Comparison of ENCODE assay signal across 9 cellular contexts in genomic region chr13:36919206-36919832, GRCh38. TPM values are rescaled to one million over a fixed set of nuclear protein-coding genes. Genes with fewer than 3 reads are reported as not detected.
A peak's percentile ranks its signal among the peaks of the same experiment; 100 is the strongest.
DNase-seq lines count a peak whose midpoint lies in the region; ATAC-seq, FAIRE-seq and TF ChIP-seq lines count a peak whose summit lies in the region.
"Had no signal": no experiment of that assay in that cellular context is flagged by ENCODE, and none has a peak within 500 bp of the region (broad histone marks: within the 10 kb centered on the region; RNA-seq: fewer than 3 reads in every experiment).

No MANE protein-coding gene starts in this region.

- H3K4me3 Mint-ChIP-seq in activated naive CD4-positive, alpha-beta T cell treated with anti-CD3 and anti-CD28 coated beads, Interleukin-2, amount 50 U/mL, for 24 hours = peak overlapping the region; percentile 41
- H3K4me3 Mint-ChIP-seq in activated CD8-positive, alpha-beta T cell treated with anti-CD3 and anti-CD28 coated beads for 36 hours = peak overlapping the region; percentile 47

- H3K9me3 ChIP-seq in pancreas = no peaks in the 10 kb centered on the region

- H4K20me1 ChIP-seq in KMS-11 (ENCODE audit: insufficient read depth) = no peaks in the 10 kb centered on the region

- ATAC-seq in activated CD8-positive, alpha-beta T cell treated with anti-CD3 and anti-CD28 coated beads for 36 hours = peak; percentile 61
- ATAC-seq in Right ventricle myocardium superior (ENCODE audit: poor library complexity) (peak; percentile 64), pancreas (peak; percentile 37 to 60 (median 46)), HG02970 (IDR thresholded peaks at IDR 0.05; ENCODE audit: low FRiP score, unreplicated experiment) (no peak)

- peaks cover 5% of the 10 kb centered on the region for H3K4me1 Mint-ChIP-seq in activated naive CD4-positive, alpha-beta T cell treated with anti-CD3 and anti-CD28 coated beads, Interleukin-2, amount 50 U/mL, for 24 hours
- H3K4me1 Mint-ChIP-seq in activated CD8-positive, alpha-beta T cell treated with anti-CD3 and anti-CD28 coated beads for 36 hours (ENCODE audit: low read depth) = peaks cover 5% of the 10 kb centered on the region

- H3K4me1 ChIP-seq in KMS-11 (ENCODE audit: low read depth, poor library complexity, severe bottlenecking) (no peaks in the 10 kb centered on the region), pancreas (no peaks in the 10 kb centered on the region)

- POLR2A ChIA-PET in activated CD8-positive, alpha-beta T cell treated with anti-CD3 and anti-CD28 coated beads for 36 hours (lab: Charles Lee) = no interaction called here

- H2AFZ ChIP-seq in KMS-11 (ENCODE audit: low read depth) = peak overlapping the region; percentile 22; the same call in 1 of the 2 replicates

- no peak for DNase-seq in activated naive CD4-positive, alpha-beta T cell treated with Interleukin-2 at 50 U/mL for 16 hours
- peak; percentile 4 for DNase-seq in activated CD8-positive, alpha-beta T cell treated with anti-CD3 and anti-CD28 coated beads for 36 hours
- peak; percentile 62 for DNase-seq in Right ventricle myocardium superior
- peak in 5 of 6 donors; percentile 16 to 73 (median 23) for DNase-seq in pancreas
- no peak for DNase-seq in effector CD4-positive, alpha-beta T cell

- intact Hi-C loops in activated CD8-positive, alpha-beta T cell treated with anti-CD3 and anti-CD28 coated beads for 36 hours (cut with micrococcal nuclease) = no loop called here
- intact Hi-C loops in Right ventricle myocardium superior (cut with DNase I) (no loop called here), pancreas (cut with DNase I) (no loop called here)

- H3K4me3 ChIP-seq in KMS-11 (IDR thresholded peaks at IDR 0.05; ENCODE audit: insufficient read depth, low read depth, low read length) = no peak overlapping the region
- peak overlapping the region in 3 of 4 donors; percentile 37 to 55 (median 43) for H3K4me3 ChIP-seq in pancreas

- CTCF ChIA-PET in activated CD8-positive, alpha-beta T cell treated with anti-CD3 and anti-CD28 coated beads for 36 hours (lab: Charles Lee) = no interaction called here

- no peak overlapping the region for H3K4me2 ChIP-seq in KMS-11

- WGBS in pancreas, 2 donors = 0 to 1% methylated on average over 34 to 50 of the region's 50 CpGs

- peaks cover 45% of the 10 kb centered on the region for H3K27me3 Mint-ChIP-seq in activated naive CD4-positive, alpha-beta T cell treated with anti-CD3 and anti-CD28 coated beads, Interleukin-2, amount 50 U/mL, for 24 hours
- peaks cover 54% of the 10 kb centered on the region for H3K27me3 Mint-ChIP-seq in activated CD8-positive, alpha-beta T cell treated with anti-CD3 and anti-CD28 coated beads for 36 hours

- no peaks in the 10 kb centered on the region for H3K9me3 Mint-ChIP-seq in activated naive CD4-positive, alpha-beta T cell treated with anti-CD3 and anti-CD28 coated beads, Interleukin-2, amount 50 U/mL, for 24 hours
- no peaks in the 10 kb centered on the region for H3K9me3 Mint-ChIP-seq in activated CD8-positive, alpha-beta T cell treated with anti-CD3 and anti-CD28 coated beads for 36 hours

- no peaks in the 10 kb centered on the region for H3K36me3 ChIP-seq in KMS-11 (ENCODE audit: insufficient read depth)
- H3K36me3 ChIP-seq in pancreas = no peaks in the 10 kb centered on the region

- H3K27ac ChIP-seq in KMS-11 (no peak overlapping the region), pancreas (peak overlapping the region in 1 of 4 donors; percentile 28)

- H3K27me3 ChIP-seq in KMS-11 (ENCODE audit: insufficient read depth, low read depth) (no peaks in the 10 kb centered on the region), pancreas (peaks cover 0 to 12% (median 5%) of the 10 kb centered on the region in 4 donors)

- no peaks in the 10 kb centered on the region for H3K36me3 Mint-ChIP-seq in activated naive CD4-positive, alpha-beta T cell treated with anti-CD3 and anti-CD28 coated beads, Interleukin-2, amount 50 U/mL, for 24 hours
- no peaks in the 10 kb centered on the region for H3K36me3 Mint-ChIP-seq in activated CD8-positive, alpha-beta T cell treated with anti-CD3 and anti-CD28 coated beads for 36 hours (ENCODE audit: low read depth)

- TF ChIP-seq CTCF in KMS-11 (conservative IDR thresholded peaks at IDR 0.05; ENCODE audit: low read depth, low read length) (no peak), pancreas (IDR thresholded peaks at IDR 0.05) (no peak)
- no peak for TF ChIP-seq CTCF in activated CD8-positive, alpha-beta T cell treated with anti-CD3 and anti-CD28 coated beads for 36 hours (IDR thresholded peaks at IDR 0.05)

- H3K79me2 ChIP-seq in KMS-11 (ENCODE audit: insufficient read depth, low read depth) = no peaks in the 10 kb centered on the region

- no peak for FAIRE-seq in pancreas (lab: Jason Lieb, UNC)
- FAIRE-seq: GM18507 had no signal

- H3K9ac ChIP-seq in KMS-11 = no peak overlapping the region

- H3K27ac Mint-ChIP-seq in activated naive CD4-positive, alpha-beta T cell treated with anti-CD3 and anti-CD28 coated beads, Interleukin-2, amount 50 U/mL, for 24 hours = no peak overlapping the region
- no peak overlapping the region for H3K27ac Mint-ChIP-seq in activated CD8-positive, alpha-beta T cell treated with anti-CD3 and anti-CD28 coated beads for 36 hours

RNA-seq across cellular contexts. Expression of gene SMAD9, which starts 0.7 kb away (rescaled TPM):
- total RNA-seq in activated CD8-positive, alpha-beta T cell treated with anti-CD3 and anti-CD28 coated beads for 36 hours = under 1 TPM; 0.11 TPM
- total RNA-seq in Right ventricle myocardium superior (2.6 TPM), pancreas (1 to 10 TPM in 3 of 6 donors, under 1 TPM in 3; 0.32 to 1.6 (median 1.0) TPM)
- polyA plus RNA-seq in pancreas = 1 to 10 TPM in 1 of 2 donors, under 1 TPM in 1; 0.68 to 1.3 TPM

Comparison
In these comparisons a context has a peak if more than half of its experiments do, and no peak if none do; other contexts are left out.
1. DNase-seq: peak in activated CD8-positive, alpha-beta T cell treated with anti-CD3 and anti-CD28 coated beads for 36 hours (single experiment), Right ventricle myocardium superior (single experiment) and pancreas (5 of 6); none in activated naive CD4-positive, alpha-beta T cell treated with Interleukin-2 at 50 U/mL for 16 hours (single experiment) and effector CD4-positive, alpha-beta T cell (single experiment).